Comparison of ENCODE assay signal across 1 cellular context in the genomic region with DNA sequence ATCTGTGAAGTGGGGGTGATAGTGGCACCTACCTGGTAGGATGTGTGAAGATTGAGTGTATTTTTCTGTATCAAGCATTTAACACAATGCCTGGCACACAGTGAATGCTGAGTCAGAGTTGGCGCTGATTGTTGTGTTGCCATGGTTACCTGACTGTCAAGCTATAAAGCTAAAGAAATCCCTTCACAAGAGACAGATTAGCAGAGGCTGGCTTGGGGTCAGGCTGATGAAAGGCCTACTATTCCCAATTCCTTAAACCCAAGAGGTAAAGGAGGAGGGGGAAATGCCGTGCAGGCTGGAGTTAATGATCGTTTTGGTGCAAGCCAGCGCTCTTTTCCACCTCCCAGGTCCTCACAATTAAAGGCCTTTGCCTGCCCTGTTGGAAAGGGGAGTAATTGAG.
TF ChIP-seq lines count a peak whose summit lies in the region.

No MANE protein-coding gene starts in this region.

TF ChIP-seq in HCT116, 20 proteins besides CTCF, POLR2A, EP300 and RAD21 (continued from another document):
- TF ChIP-seq TCF7L2 (IDR thresholded peaks at IDR 0.05; ENCODE audit: borderline replicate concordance, extremely low read depth, insufficient read depth, insufficient read length) (no peak), SIN3A (IDR thresholded peaks at IDR 0.05; ENCODE audit: low read depth) (no peak)
